In genomic region chr22:31123292-31123602, GRCh38 we compare ENCODE assay signal across 10 cellular contexts. TPM values are rescaled to one million over a fixed set of nuclear protein-coding genes. Genes with fewer than 3 reads are reported as not detected.
A peak's percentile ranks its signal among the peaks of the same experiment; 100 is the strongest.
DNase-seq lines count a peak whose midpoint lies in the region; ATAC-seq and TF ChIP-seq lines count a peak whose summit lies in the region.
"Had no signal": no experiment of that assay in that cellular context is flagged by ENCODE, and none has a peak within 500 bp of the region (broad histone marks: within the 10 kb centered on the region; RNA-seq: fewer than 3 reads in every experiment).

No MANE protein-coding gene starts in this region.

- CTCF ChIA-PET in Calu3 (lab: Charles Lee) (interaction anchor here (1.3 kb wide), 1 partner anchor 15 kb away, joined by 9 read pairs; no protein-coding TSS in a partner anchor), WTC11 (lab: Charles Lee) (interaction anchor here (1.0 to 1.8 kb wide), 4 partner anchors 16 to 38 kb away, joined by 3 to 10 read pairs (median 4); partner anchors contain the start of gene SELENOM)

- H3K9me3 Mint-ChIP-seq in Calu3 (ENCODE audit: low read depth, unreplicated experiment) (no peaks in the 10 kb centered on the region), WTC11 (no peaks in the 10 kb centered on the region)
- H3K9me3 Mint-ChIP-seq in activated naive CD8-positive, alpha-beta T cell treated with anti-CD3 and anti-CD28 coated beads for 36 hours = no peaks in the 10 kb centered on the region

- DNase-seq in Calu3 (no peak), WTC11 (ENCODE audit: low spot score) (no peak), iPS DF 6.9 (ENCODE audit: low read depth, low spot score) (no peak), prostate gland (ENCODE audit: low spot score) (no peak), islet precursor cell (no peak), COLO829 (ENCODE audit: low spot score) (no peak), substantia nigra (lab: John Stamatoyannopoulos, UW) (no peak)
- DNase-seq in activated naive CD8-positive, alpha-beta T cell treated with anti-CD3 and anti-CD28 coated beads for 36 hours = no peak
- DNase-seq: hippocampal formation had no signal

- H3K36me3 Mint-ChIP-seq in Calu3 (ENCODE audit: insufficient read depth, unreplicated experiment) = peaks cover 8% of the 10 kb centered on the region
- no peaks in the 10 kb centered on the region for H3K36me3 Mint-ChIP-seq in WTC11
- no peaks in the 10 kb centered on the region for H3K36me3 Mint-ChIP-seq in activated naive CD8-positive, alpha-beta T cell treated with anti-CD3 and anti-CD28 coated beads for 36 hours

- H3K4me3 ChIP-seq in iPS DF 6.9 (ENCODE audit: low read length) (peak overlapping the region; percentile 39; the same call in 1 of the 2 replicates), prostate gland (peak overlapping the region; percentile 33 to 39)

- intact Hi-C loops in Calu3 (cut with micrococcal nuclease; ENCODE audit: unreplicated experiment) = no loop called here
- intact Hi-C loops in prostate gland (cut with DNase I) = no loop called here

- peaks cover 3% of the 10 kb centered on the region; the same call in 1 of the 2 replicates for H3K4me1 ChIP-seq in iPS DF 6.9 (ENCODE audit: control insufficient read depth, insufficient read depth, low read length)
- peaks cover 12% of the 10 kb centered on the region for H3K4me1 ChIP-seq in prostate gland (replicated peaks)

- POLR2A ChIA-PET in WTC11 (lab: Charles Lee) = no interaction called here

- H3K27me3 Mint-ChIP-seq in Calu3 (ENCODE audit: unreplicated experiment) = peaks cover 32% of the 10 kb centered on the region
- H3K27me3 Mint-ChIP-seq in WTC11 (ENCODE audit: low read depth) = peaks cover 3% of the 10 kb centered on the region; the same call in 1 of the 2 replicates
- H3K27me3 Mint-ChIP-seq in activated naive CD8-positive, alpha-beta T cell treated with anti-CD3 and anti-CD28 coated beads for 36 hours = peaks cover 7% of the 10 kb centered on the region

- no TSS peak for BruUV-seq in Calu3 (replicated peaks; lab: Mats Ljungman, UMichigan)

- ATAC-seq in WTC11 = no peak

- H3K27ac ChIP-seq in iPS DF 6.9 (ENCODE audit: low read length) (no peak overlapping the region), prostate gland (peak overlapping the region; percentile 28 to 60), substantia nigra (ENCODE audit: low read depth, low read length, poor library complexity, severe bottlenecking) (no peak overlapping the region)

- no peak overlapping the region for H3K27ac Mint-ChIP-seq in Calu3 (ENCODE audit: unreplicated experiment)
- no peak overlapping the region for H3K27ac Mint-ChIP-seq in WTC11
- no peak overlapping the region for H3K27ac Mint-ChIP-seq in activated naive CD8-positive, alpha-beta T cell treated with anti-CD3 and anti-CD28 coated beads for 36 hours

- H3K4me3 Mint-ChIP-seq in Calu3 (ENCODE audit: low read depth, unreplicated experiment) = peak overlapping the region; percentile 73
- peak overlapping the region; percentile 58 for H3K4me3 Mint-ChIP-seq in WTC11
- no peak overlapping the region for H3K4me3 Mint-ChIP-seq in activated naive CD8-positive, alpha-beta T cell treated with anti-CD3 and anti-CD28 coated beads for 36 hours

- TF ChIP-seq CTCF in Calu3 (IDR thresholded peaks at IDR 0.05; ENCODE audit: unreplicated experiment) = no peak
- TF ChIP-seq CTCF in WTC11 (IDR thresholded peaks at IDR 0.05) = no peak
- no peak for TF ChIP-seq CTCF in prostate gland (IDR thresholded peaks at IDR 0.05)

- no peak for TF ChIP-seq POLR2A in prostate gland (IDR thresholded peaks at IDR 0.05)

- H3K27me3 ChIP-seq in iPS DF 6.9 (ENCODE audit: control insufficient read depth, insufficient read depth, low read length) (no peaks in the 10 kb centered on the region), prostate gland (replicated peaks; ENCODE audit: insufficient read depth) (no peaks in the 10 kb centered on the region)

- H3K36me3 ChIP-seq in iPS DF 6.9 (ENCODE audit: control insufficient read depth, insufficient read depth, low read length) = no peaks in the 10 kb centered on the region
- no peaks in the 10 kb centered on the region for H3K36me3 ChIP-seq in prostate gland

- H3K4me1 Mint-ChIP-seq in Calu3 (ENCODE audit: low read depth, unreplicated experiment) (peaks cover 9% of the 10 kb centered on the region), WTC11 (peaks cover 39% of the 10 kb centered on the region)
- no peaks in the 10 kb centered on the region for H3K4me1 Mint-ChIP-seq in activated naive CD8-positive, alpha-beta T cell treated with anti-CD3 and anti-CD28 coated beads for 36 hours

- no CpG with 5 or more reads among the region's 4 CpGs for WGBS in iPS DF 6.9 (ENCODE audit: insufficient coverage, insufficient read length)
- WGBS in prostate gland = 78% methylated on average over 3 of the region's 4 CpGs

- H3K9me3 ChIP-seq in iPS DF 6.9 (ENCODE audit: control insufficient read depth, insufficient read depth, low read length) (no peaks in the 10 kb centered on the region), prostate gland (no peaks in the 10 kb centered on the region)

TF ChIP-seq in WTC11, 78 proteins besides CTCF, POLR2A, EP300 and RAD21 (continues in another document):
- TF ChIP-seq CREM (CRISPR knock-in tag; IDR thresholded peaks at IDR 0.05) (no peak), NFYB (CRISPR knock-in tag; conservative IDR thresholded peaks at IDR 0.05; ENCODE audit: low read depth) (no peak), ZNF317 (CRISPR knock-in tag; IDR thresholded peaks at IDR 0.05; ENCODE audit: borderline replicate concordance, low read depth) (no peak), ZNF232 (CRISPR knock-in tag; IDR thresholded peaks at IDR 0.05) (no peak), PRRX2 (CRISPR knock-in tag; IDR thresholded peaks at IDR 0.05) (no peak), NR2C2 (CRISPR knock-in tag; IDR thresholded peaks at IDR 0.05) (no peak), TEAD1 (CRISPR knock-in tag; IDR thresholded peaks at IDR 0.05) (no peak), ZNF512 (CRISPR knock-in tag; IDR thresholded peaks at IDR 0.05; ENCODE audit: borderline replicate concordance) (no peak)
- TF ChIP-seq, protein P1, sequence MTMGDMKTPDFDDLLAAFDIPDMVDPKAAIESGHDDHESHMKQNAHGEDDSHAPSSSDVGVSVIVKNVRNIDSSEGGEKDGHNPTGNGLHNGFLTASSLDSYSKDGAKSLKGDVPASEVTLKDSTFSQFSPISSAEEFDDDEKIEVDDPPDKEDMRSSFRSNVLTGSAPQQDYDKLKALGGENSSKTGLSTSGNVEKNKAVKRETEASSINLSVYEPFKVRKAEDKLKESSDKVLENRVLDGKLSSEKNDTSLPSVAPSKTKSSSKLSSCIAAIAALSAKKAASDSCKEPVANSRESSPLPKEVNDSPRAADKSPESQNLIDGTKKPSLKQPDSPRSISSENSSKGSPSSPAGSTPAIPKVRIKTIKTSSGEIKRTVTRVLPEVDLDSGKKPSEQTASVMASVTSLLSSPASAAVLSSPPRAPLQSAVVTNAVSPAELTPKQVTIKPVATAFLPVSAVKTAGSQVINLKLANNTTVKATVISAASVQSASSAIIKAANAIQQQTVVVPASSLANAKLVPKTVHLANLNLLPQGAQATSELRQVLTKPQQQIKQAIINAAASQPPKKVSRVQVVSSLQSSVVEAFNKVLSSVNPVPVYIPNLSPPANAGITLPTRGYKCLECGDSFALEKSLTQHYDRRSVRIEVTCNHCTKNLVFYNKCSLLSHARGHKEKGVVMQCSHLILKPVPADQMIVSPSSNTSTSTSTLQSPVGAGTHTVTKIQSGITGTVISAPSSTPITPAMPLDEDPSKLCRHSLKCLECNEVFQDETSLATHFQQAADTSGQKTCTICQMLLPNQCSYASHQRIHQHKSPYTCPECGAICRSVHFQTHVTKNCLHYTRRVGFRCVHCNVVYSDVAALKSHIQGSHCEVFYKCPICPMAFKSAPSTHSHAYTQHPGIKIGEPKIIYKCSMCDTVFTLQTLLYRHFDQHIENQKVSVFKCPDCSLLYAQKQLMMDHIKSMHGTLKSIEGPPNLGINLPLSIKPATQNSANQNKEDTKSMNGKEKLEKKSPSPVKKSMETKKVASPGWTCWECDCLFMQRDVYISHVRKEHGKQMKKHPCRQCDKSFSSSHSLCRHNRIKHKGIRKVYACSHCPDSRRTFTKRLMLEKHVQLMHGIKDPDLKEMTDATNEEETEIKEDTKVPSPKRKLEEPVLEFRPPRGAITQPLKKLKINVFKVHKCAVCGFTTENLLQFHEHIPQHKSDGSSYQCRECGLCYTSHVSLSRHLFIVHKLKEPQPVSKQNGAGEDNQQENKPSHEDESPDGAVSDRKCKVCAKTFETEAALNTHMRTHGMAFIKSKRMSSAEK (CRISPR knock-in tag; IDR thresholded peaks at IDR 0.05; ENCODE audit: borderline replicate concordance) = no peak

RNA-seq across cellular contexts. Expression of gene INPP5J, which starts 0.5 kb away (rescaled TPM):
- 4.1 and 4.2 TPM in 2 replicates for total RNA-seq in Calu3 (2022)
- 6.2 to 9.0 TPM (median 7.7 TPM) in 3 replicates for total RNA-seq in WTC11 (2021)
- total RNA-seq in prostate gland = 10 to 100 TPM; 14.4 to 33.3 TPM
- under 1 TPM; 0.23 to 0.44 TPM for total RNA-seq in activated naive CD8-positive, alpha-beta T cell treated with anti-CD3 and anti-CD28 coated beads for 36 hours

RNA-seq across cellular contexts. Expression of gene SELENOM, which starts 15.9 kb away (rescaled TPM):
- 2.5 TPM in 1 of 2 replicates, not detected in the other for total RNA-seq in Calu3 (2022)
- 16.3 to 24.6 TPM (median 22.6 TPM) in 3 replicates for total RNA-seq in WTC11 (2021)
- 100 to 1,000 TPM; 382 to 434 TPM for total RNA-seq in prostate gland
- total RNA-seq in activated naive CD8-positive, alpha-beta T cell treated with anti-CD3 and anti-CD28 coated beads for 36 hours = 1 to 10 TPM; 6.4 to 7.8 TPM

RNA-seq across cellular contexts. Expression of gene PLA2G3, which starts 17.1 kb away (rescaled TPM):
- total RNA-seq in Calu3 (2022) = not detected in 2 replicates
- 14.7 to 18.3 TPM (median 15.1 TPM) in 3 replicates for total RNA-seq in WTC11 (2021)
- total RNA-seq in prostate gland = 1 to 10 TPM in 1 of 2 donors, under 1 TPM in 1; 0.23 to 1.5 TPM
- total RNA-seq in activated naive CD8-positive, alpha-beta T cell treated with anti-CD3 and anti-CD28 coated beads for 36 hours = not detected
- total RNA-seq: renal cortical epithelial cell had no signal

RNA-seq across cellular contexts. Expression of gene RNF185, which starts 36.7 kb away (rescaled TPM):
- 19.5 and 20.2 TPM in 2 replicates for total RNA-seq in Calu3 (2022)
- 18.0 to 19.8 TPM (median 18.0 TPM) in 3 replicates for total RNA-seq in WTC11 (2021)
- total RNA-seq in prostate gland = 10 to 100 TPM; 59.2 to 75.6 TPM
- total RNA-seq in activated naive CD8-positive, alpha-beta T cell treated with anti-CD3 and anti-CD28 coated beads for 36 hours = 10 to 100 TPM; 20.5 to 21.3 TPM

RNA-seq across cellular contexts. Expression of gene SMTN, which starts 42.1 kb away (rescaled TPM):
- total RNA-seq in Calu3 (2022) (59.7 and 61.0 TPM in 2 replicates), WTC11 (2021) (28.1 to 34.5 TPM (median 32.8 TPM) in 3 replicates), prostate gland (100 to 1,000 TPM; 200 to 209 TPM)
- 10 to 100 TPM; 19.2 to 19.8 TPM for total RNA-seq in activated naive CD8-positive, alpha-beta T cell treated with anti-CD3 and anti-CD28 coated beads for 36 hours

Comparison
In these comparisons a context has a peak if more than half of its experiments do, and no peak if none do; other contexts are left out.
1. H3K27ac ChIP-seq: peak in prostate gland (2 of 2); none in iPS DF 6.9 (single experiment) and substantia nigra (single experiment).
2. RNA of gene SELENOM, which starts 15.9 kb away (total RNA-seq): 382 to 434 TPM in prostate gland; 16.3 to 24.6 TPM in WTC11, 6.4 to 7.8 TPM in activated naive CD8-positive, alpha-beta T cell treated with anti-CD3 and anti-CD28 coated beads for 36 hours and 2.5 TPM in Calu3; every median in the first group is over 10 times any median in the second.